8 cellular contexts compared by ENCODE assay signal in the genomic region with DNA sequence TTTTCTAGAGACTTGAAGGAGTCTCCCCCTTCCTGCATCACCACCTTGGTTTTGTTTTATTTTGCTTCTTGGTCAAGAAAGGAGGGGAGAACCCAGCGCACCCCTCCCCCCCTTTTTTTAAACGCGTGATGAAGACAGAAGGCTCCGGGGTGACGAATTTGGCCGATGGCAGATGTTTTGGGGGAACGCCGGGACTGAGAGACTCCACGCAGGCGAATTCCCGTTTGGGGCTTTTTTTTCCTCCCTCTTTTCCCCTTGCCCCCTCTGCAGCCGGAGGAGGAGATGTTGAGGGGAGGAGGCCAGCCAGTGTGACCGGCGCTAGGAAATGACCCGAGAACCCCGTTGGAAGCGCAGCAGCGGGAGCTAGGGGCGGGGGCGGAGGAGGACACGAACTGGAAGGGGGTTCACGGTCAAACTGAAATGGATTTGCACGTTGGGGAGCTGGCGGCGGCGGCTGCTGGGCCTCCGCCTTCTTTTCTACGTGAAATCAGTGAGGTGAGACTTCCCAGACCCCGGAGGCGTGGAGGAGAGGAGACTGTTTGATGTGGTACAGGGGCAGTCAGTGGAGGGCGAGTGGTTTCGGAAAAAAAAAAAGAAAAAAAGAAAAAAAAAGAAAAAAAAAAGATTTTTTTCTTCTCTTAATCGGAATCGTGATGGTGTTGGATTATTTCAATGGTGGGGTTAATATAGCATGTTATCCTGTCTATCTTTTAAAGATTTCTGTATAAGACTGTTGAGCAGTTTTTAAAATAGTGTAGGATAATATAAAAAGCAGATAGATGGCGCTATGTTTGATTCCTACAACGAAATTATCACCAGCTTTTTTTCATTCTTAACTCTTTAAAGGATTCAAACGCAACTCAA. TPM values are rescaled to one million over a fixed set of nuclear protein-coding genes. Genes with fewer than 3 reads are reported as not detected.
A peak's percentile ranks its signal among the peaks of the same experiment; 100 is the strongest.
DNase-seq lines count a peak whose midpoint lies in the region; ATAC-seq and TF ChIP-seq lines count a peak whose summit lies in the region.

No MANE protein-coding gene starts in this region.

- H3K27me3 ChIP-seq in neutrophil: peaks cover 76% of the 10 kb centered on the region

- H3K27ac ChIP-seq in neutrophil: no peak overlapping the region

- no peaks in the 10 kb centered on the region for H3K36me3 ChIP-seq in neutrophil

- H3K9me3 Mint-ChIP-seq in activated naive CD8-positive, alpha-beta T cell treated with anti-CD3 and anti-CD28 coated beads for 36 hours: no peaks in the 10 kb centered on the region

- peak overlapping the region; percentile 80 for H3K4me3 Mint-ChIP-seq in activated naive CD8-positive, alpha-beta T cell treated with anti-CD3 and anti-CD28 coated beads for 36 hours

- peaks cover 24% of the 10 kb centered on the region for H3K4me1 Mint-ChIP-seq in activated naive CD8-positive, alpha-beta T cell treated with anti-CD3 and anti-CD28 coated beads for 36 hours

- peak overlapping the region; percentile 54 for H3K27ac Mint-ChIP-seq in activated naive CD8-positive, alpha-beta T cell treated with anti-CD3 and anti-CD28 coated beads for 36 hours

- H3K36me3 Mint-ChIP-seq in activated naive CD8-positive, alpha-beta T cell treated with anti-CD3 and anti-CD28 coated beads for 36 hours: no peaks in the 10 kb centered on the region

- ATAC-seq in GM21528 (IDR thresholded peaks at IDR 0.05; ENCODE audit: low FRiP score, unreplicated experiment) (no peak), HG03045 (IDR thresholded peaks at IDR 0.05; ENCODE audit: unreplicated experiment) (no peak)

- H3K4me1 ChIP-seq in neutrophil (ENCODE audit: control insufficient read depth in 1 of 2, insufficient read depth in 1 of 2, low read depth in 1 of 2, low read length in 1 of 2): peaks cover 33 to 43% of the 10 kb centered on the region in 2 experiments

- peak overlapping the region; percentile 66 to 70 for H3K4me3 ChIP-seq in neutrophil (ENCODE audit: low read depth in 1 of 2, low read length in 1 of 2)

- DNase-seq in DMS 273 (lab: John Stamatoyannopoulos, UW; ENCODE audit: unreplicated experiment) (peak; percentile 87), HCEC 1CT (peak; percentile 72), NCI-H69 (lab: John Stamatoyannopoulos, UW) (peak; percentile 88), head of caudate nucleus (peak in 37 of 42 donors; percentile 11 to 65 (median 33))
- peak; percentile 57 for DNase-seq in activated naive CD8-positive, alpha-beta T cell treated with anti-CD3 and anti-CD28 coated beads for 36 hours

- peaks cover 60% of the 10 kb centered on the region for H3K27me3 Mint-ChIP-seq in activated naive CD8-positive, alpha-beta T cell treated with anti-CD3 and anti-CD28 coated beads for 36 hours

- TF ChIP-seq CTCF in neutrophil (IDR thresholded peaks at IDR 0.05): no peak

- intact Hi-C loops in head of caudate nucleus (cut with DNase I): loop anchor here (5.0 kb wide), 1 partner anchor 551 kb away; no protein-coding TSS in a partner anchor

- H3K9me3 ChIP-seq in neutrophil: no peaks in the 10 kb centered on the region

RNA-seq across cellular contexts. Expression of a gene that starts 3.1 kb away (rescaled TPM):
- under 1 TPM; 0.54 to 0.70 TPM for total RNA-seq in activated naive CD8-positive, alpha-beta T cell treated with anti-CD3 and anti-CD28 coated beads for 36 hours

Comparison
In these comparisons a context has a peak if more than half of its experiments do, and no peak if none do; other contexts are left out.
1. DNase-seq: peak in every context shown above with its lines; median percentile 88 in NCI-H69; 87 in DMS 273; 72 in HCEC 1CT; 57 in activated naive CD8-positive, alpha-beta T cell treated with anti-CD3 and anti-CD28 coated beads for 36 hours; 33 in head of caudate nucleus.